In the genomic region with DNA sequence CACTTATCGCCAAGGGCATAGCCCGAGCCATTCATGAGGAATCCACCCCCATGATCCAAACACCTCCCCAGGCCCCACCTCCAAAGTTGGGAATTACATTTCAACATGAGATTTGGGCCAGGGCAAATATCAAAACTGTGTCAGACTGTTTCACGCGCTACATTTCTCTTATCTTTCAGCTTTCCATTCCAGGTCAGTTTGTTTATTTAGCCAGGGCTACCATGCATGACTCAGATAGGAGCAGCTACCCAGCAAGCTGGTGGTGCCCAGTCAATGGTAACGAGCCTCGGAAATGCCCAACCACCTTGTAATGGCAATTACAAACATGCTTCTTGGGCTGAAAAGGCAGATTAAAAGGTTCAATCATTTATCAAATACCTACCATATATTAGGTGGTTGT, we compare ENCODE assay signal across 1 cellular context.
TF ChIP-seq lines count a peak whose summit lies in the region.

No MANE protein-coding gene starts in this region.

TF ChIP-seq in HEK293, 187 proteins besides CTCF, POLR2A, EP300 and RAD21 (continued from another document):
- TF ChIP-seq, protein P1, sequence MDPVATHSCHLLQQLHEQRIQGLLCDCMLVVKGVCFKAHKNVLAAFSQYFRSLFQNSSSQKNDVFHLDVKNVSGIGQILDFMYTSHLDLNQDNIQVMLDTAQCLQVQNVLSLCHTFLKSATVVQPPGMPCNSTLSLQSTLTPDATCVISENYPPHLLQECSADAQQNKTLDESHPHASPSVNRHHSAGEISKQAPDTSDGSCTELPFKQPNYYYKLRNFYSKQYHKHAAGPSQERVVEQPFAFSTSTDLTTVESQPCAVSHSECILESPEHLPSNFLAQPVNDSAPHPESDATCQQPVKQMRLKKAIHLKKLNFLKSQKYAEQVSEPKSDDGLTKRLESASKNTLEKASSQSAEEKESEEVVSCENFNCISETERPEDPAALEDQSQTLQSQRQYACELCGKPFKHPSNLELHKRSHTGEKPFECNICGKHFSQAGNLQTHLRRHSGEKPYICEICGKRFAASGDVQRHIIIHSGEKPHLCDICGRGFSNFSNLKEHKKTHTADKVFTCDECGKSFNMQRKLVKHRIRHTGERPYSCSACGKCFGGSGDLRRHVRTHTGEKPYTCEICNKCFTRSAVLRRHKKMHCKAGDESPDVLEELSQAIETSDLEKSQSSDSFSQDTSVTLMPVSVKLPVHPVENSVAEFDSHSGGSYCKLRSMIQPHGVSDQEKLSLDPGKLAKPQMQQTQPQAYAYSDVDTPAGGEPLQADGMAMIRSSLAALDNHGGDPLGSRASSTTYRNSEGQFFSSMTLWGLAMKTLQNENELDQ (tag by site-specific recombination; IDR thresholded peaks at IDR 0.05; ENCODE audit: low read depth), result no peak
- TF ChIP-seq ZNF473 (tag by site-specific recombination; IDR thresholded peaks at IDR 0.05) (no peak), ZNF416 (tag by site-specific recombination; IDR thresholded peaks at IDR 0.05) (no peak), KLF9 (tag by site-specific recombination; IDR thresholded peaks at IDR 0.05; ENCODE audit: low read depth) (no peak), ZNF174 (tag by site-specific recombination; IDR thresholded peaks at IDR 0.05) (no peak), ZBTB20 (tag by site-specific recombination; IDR thresholded peaks at IDR 0.05) (no peak), HOXC10 (CRISPR knock-in tag; IDR thresholded peaks at IDR 0.05) (no peak), ZEB2 (tag by site-specific recombination; IDR thresholded peaks at IDR 0.05) (no peak), OSR2 (tag by site-specific recombination; IDR thresholded peaks at IDR 0.05) (peak; percentile 19; the same call in 1 of the 2 replicates), BCL11A (tag by site-specific recombination; IDR thresholded peaks at IDR 0.05; ENCODE audit: low read depth) (no peak), ZNF747 (tag by site-specific recombination; IDR thresholded peaks at IDR 0.05) (no peak), REPIN1 (tag by site-specific recombination; IDR thresholded peaks at IDR 0.05; ENCODE audit: low read depth) (no peak), ZNF48 (tag by site-specific recombination; IDR thresholded peaks at IDR 0.05) (no peak), ZNF610 (tag by site-specific recombination; IDR thresholded peaks at IDR 0.05; ENCODE audit: borderline replicate concordance) (no peak), ZNF391 (tag by site-specific recombination; IDR thresholded peaks at IDR 0.05; ENCODE audit: borderline replicate concordance, low read depth) (no peak), ZNF785 (tag by site-specific recombination; IDR thresholded peaks at IDR 0.05) (no peak), ZBTB8A (tag by site-specific recombination; IDR thresholded peaks at IDR 0.05) (peak; percentile 38; the same call in 1 of the 2 replicates), ZNF549 (tag by site-specific recombination; IDR thresholded peaks at IDR 0.05) (peak; percentile 80)
- TF ChIP-seq, protein P2, sequence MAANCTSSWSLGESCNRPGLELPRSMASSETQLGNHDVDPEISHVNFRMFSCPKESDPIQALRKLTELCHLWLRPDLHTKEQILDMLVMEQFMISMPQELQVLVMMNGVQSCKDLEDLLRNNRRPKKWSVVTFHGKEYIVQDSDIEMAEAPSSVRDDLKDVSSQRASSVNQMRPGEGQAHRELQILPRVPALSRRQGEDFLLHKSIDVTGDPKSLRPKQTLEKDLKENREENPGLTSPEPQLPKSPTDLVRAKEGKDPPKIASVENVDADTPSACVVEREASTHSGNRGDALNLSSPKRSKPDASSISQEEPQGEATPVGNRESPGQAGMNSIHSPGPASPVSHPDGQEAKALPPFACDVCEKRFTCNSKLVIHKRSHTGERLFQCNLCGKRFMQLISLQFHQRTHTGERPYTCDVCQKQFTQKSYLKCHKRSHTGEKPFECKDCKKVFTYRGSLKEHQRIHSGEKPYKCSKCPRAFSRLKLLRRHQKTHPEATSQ (tag by site-specific recombination; IDR thresholded peaks at IDR 0.05), result no peak
- TF ChIP-seq, protein P3, sequence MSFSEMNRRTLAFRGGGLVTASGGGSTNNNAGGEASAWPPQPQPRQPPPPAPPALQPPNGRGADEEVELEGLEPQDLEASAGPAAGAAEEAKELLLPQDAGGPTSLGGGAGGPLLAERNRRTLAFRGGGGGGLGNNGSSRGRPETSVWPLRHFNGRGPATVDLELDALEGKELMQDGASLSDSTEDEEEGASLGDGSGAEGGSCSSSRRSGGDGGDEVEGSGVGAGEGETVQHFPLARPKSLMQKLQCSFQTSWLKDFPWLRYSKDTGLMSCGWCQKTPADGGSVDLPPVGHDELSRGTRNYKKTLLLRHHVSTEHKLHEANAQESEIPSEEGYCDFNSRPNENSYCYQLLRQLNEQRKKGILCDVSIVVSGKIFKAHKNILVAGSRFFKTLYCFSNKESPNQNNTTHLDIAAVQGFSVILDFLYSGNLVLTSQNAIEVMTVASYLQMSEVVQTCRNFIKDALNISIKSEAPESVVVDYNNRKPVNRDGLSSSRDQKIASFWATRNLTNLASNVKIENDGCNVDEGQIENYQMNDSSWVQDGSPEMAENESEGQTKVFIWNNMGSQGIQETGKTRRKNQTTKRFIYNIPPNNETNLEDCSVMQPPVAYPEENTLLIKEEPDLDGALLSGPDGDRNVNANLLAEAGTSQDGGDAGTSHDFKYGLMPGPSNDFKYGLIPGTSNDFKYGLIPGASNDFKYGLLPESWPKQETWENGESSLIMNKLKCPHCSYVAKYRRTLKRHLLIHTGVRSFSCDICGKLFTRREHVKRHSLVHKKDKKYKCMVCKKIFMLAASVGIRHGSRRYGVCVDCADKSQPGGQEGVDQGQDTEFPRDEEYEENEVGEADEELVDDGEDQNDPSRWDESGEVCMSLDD (tag by site-specific recombination; IDR thresholded peaks at IDR 0.05), result no peak
- TF ChIP-seq, protein P4, sequence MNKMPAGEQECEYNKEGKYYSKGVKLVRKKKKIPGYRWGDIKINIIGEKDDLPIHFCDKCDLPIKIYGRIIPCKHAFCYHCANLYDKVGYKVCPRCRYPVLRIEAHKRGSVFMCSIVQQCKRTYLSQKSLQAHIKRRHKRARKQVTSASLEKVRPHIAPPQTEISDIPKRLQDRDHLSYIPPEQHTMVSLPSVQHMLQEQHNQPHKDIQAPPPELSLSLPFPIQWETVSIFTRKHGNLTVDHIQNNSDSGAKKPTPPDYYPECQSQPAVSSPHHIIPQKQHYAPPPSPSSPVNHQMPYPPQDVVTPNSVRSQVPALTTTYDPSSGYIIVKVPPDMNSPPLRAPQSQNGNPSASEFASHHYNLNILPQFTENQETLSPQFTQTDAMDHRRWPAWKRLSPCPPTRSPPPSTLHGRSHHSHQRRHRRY (tag by site-specific recombination; IDR thresholded peaks at IDR 0.05), result no peak
- TF ChIP-seq, protein P5, sequence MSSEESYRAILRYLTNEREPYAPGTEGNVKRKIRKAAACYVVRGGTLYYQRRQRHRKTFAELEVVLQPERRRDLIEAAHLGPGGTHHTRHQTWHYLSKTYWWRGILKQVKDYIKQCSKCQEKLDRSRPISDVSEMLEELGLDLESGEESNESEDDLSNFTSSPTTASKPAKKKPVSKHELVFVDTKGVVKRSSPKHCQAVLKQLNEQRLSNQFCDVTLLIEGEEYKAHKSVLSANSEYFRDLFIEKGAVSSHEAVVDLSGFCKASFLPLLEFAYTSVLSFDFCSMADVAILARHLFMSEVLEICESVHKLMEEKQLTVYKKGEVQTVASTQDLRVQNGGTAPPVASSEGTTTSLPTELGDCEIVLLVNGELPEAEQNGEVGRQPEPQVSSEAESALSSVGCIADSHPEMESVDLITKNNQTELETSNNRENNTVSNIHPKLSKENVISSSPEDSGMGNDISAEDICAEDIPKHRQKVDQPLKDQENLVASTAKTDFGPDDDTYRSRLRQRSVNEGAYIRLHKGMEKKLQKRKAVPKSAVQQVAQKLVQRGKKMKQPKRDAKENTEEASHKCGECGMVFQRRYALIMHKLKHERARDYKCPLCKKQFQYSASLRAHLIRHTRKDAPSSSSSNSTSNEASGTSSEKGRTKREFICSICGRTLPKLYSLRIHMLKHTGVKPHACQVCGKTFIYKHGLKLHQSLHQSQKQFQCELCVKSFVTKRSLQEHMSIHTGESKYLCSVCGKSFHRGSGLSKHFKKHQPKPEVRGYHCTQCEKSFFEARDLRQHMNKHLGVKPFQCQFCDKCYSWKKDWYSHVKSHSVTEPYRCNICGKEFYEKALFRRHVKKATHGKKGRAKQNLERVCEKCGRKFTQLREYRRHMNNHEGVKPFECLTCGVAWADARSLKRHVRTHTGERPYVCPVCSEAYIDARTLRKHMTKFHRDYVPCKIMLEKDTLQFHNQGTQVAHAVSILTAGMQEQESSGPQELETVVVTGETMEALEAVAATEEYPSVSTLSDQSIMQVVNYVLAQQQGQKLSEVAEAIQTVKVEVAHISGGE (tag by site-specific recombination; conservative IDR thresholded peaks at IDR 0.05; ENCODE audit: low read depth), result no peak
- TF ChIP-seq, protein P6, sequence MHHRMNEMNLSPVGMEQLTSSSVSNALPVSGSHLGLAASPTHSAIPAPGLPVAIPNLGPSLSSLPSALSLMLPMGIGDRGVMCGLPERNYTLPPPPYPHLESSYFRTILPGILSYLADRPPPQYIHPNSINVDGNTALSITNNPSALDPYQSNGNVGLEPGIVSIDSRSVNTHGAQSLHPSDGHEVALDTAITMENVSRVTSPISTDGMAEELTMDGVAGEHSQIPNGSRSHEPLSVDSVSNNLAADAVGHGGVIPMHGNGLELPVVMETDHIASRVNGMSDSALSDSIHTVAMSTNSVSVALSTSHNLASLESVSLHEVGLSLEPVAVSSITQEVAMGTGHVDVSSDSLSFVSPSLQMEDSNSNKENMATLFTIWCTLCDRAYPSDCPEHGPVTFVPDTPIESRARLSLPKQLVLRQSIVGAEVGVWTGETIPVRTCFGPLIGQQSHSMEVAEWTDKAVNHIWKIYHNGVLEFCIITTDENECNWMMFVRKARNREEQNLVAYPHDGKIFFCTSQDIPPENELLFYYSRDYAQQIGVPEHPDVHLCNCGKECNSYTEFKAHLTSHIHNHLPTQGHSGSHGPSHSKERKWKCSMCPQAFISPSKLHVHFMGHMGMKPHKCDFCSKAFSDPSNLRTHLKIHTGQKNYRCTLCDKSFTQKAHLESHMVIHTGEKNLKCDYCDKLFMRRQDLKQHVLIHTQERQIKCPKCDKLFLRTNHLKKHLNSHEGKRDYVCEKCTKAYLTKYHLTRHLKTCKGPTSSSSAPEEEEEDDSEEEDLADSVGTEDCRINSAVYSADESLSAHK (tag by site-specific recombination; IDR thresholded peaks at IDR 0.05), result no peak
- TF ChIP-seq, protein P7, sequence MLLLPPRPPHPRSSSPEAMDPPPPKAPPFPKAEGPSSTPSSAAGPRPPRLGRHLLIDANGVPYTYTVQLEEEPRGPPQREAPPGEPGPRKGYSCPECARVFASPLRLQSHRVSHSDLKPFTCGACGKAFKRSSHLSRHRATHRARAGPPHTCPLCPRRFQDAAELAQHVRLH (tag by site-specific recombination; IDR thresholded peaks at IDR 0.05), result no peak
- TF ChIP-seq, protein P8, sequence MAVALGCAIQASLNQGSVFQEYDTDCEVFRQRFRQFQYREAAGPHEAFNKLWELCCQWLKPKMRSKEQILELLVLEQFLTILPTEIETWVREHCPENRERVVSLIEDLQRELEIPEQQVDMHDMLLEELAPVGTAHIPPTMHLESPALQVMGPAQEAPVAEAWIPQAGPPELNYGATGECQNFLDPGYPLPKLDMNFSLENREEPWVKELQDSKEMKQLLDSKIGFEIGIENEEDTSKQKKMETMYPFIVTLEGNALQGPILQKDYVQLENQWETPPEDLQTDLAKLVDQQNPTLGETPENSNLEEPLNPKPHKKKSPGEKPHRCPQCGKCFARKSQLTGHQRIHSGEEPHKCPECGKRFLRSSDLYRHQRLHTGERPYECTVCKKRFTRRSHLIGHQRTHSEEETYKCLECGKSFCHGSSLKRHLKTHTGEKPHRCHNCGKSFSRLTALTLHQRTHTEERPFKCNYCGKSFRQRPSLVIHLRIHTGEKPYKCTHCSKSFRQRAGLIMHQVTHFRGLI (tag by site-specific recombination; IDR thresholded peaks at IDR 0.05), result peak; percentile 94
